ENCODE assay signal across 19 cellular contexts in genomic region chr3:37592328-37592727, GRCh38.
DNase-seq lines count a peak whose midpoint lies in the region; ATAC-seq and TF ChIP-seq lines count a peak whose summit lies in the region.
"Had no signal": no experiment of that assay in that cellular context is flagged by ENCODE, and none has a peak within 500 bp of the region (broad histone marks: within the 10 kb centered on the region; RNA-seq: fewer than 3 reads in every experiment).

No MANE protein-coding gene starts in this region.

- H3K36me3 ChIP-seq in esophagus squamous epithelium = no peaks in the 10 kb centered on the region
- H3K36me3 ChIP-seq in sigmoid colon = no peaks in the 10 kb centered on the region
- H3K36me3 ChIP-seq in uterus = no peaks in the 10 kb centered on the region

- no peak overlapping the region for H3K27ac Mint-ChIP-seq in WTC11
- H3K27ac Mint-ChIP-seq in type B pancreatic cell = no peak overlapping the region
- H3K27ac Mint-ChIP-seq: CD8-positive, alpha-beta T cell had no signal

- CTCF ChIA-PET in WTC11 (lab: Charles Lee) = interaction anchor here (0.6 kb wide), 2 partner anchors 72 to 399 kb away, joined by 3 read pairs; no protein-coding TSS in a partner anchor
- CTCF ChIA-PET in GM10248 (lab: Yijun Ruan, JAX) = no interaction called here

- H3K27me3 ChIP-seq in esophagus squamous epithelium (no peaks in the 10 kb centered on the region), sigmoid colon (no peaks in the 10 kb centered on the region), uterus (no peaks in the 10 kb centered on the region)
- H3K27me3 ChIP-seq: BLaER1 treated with 17β-estradiol and CSF1 and Interleukin-3, amounts not matched to agents 10 nM and 100 nM had no signal

- ATAC-seq in WTC11 = peak; percentile 32; the same call in 1 of the 2 replicates
- ATAC-seq: CD8-positive, alpha-beta T cell had no signal

- no peaks in the 10 kb centered on the region for H3K27me3 Mint-ChIP-seq in WTC11 (ENCODE audit: low read depth)
- no peaks in the 10 kb centered on the region for H3K27me3 Mint-ChIP-seq in type B pancreatic cell

- H3K27ac ChIP-seq in esophagus squamous epithelium (peak overlapping the region in 3 of 4 donors; percentile 77 to 92 (median 89)), sigmoid colon (peak overlapping the region; percentile 83 to 93 (median 88)), uterus (peak overlapping the region; percentile 81)
- H3K27ac ChIP-seq: BLaER1 treated with 17β-estradiol and CSF1 and Interleukin-3, amounts not matched to agents 10 nM and 100 nM had no signal

- no peak overlapping the region for H3K4me3 ChIP-seq in esophagus squamous epithelium
- H3K4me3 ChIP-seq in sigmoid colon = no peak overlapping the region
- H3K4me3 ChIP-seq in uterus = no peak overlapping the region
- H3K4me3 ChIP-seq: BLaER1 treated with 17β-estradiol and CSF1 and Interleukin-3, amounts not matched to agents 10 nM and 100 nM had no signal

- TF ChIP-seq POLR2A in esophagus squamous epithelium (IDR thresholded peaks at IDR 0.05) = no peak
- no peak for TF ChIP-seq POLR2A in sigmoid colon (IDR thresholded peaks at IDR 0.05)
- TF ChIP-seq POLR2A in uterus (IDR thresholded peaks at IDR 0.05) = no peak

- peaks cover 5% of the 10 kb centered on the region; the same call in 1 of the 2 replicates for H3K4me1 Mint-ChIP-seq in WTC11
- peaks cover 9% of the 10 kb centered on the region for H3K4me1 Mint-ChIP-seq in type B pancreatic cell (ENCODE audit: unreplicated experiment)

- H3K36me3 Mint-ChIP-seq in WTC11 (no peaks in the 10 kb centered on the region), type B pancreatic cell (no peaks in the 10 kb centered on the region)
- H3K36me3 Mint-ChIP-seq: CD8-positive, alpha-beta T cell had no signal

- H3K9me3 Mint-ChIP-seq in WTC11 (peaks cover 6% of the 10 kb centered on the region; the same call in 1 of the 2 replicates), type B pancreatic cell (peaks cover 6% of the 10 kb centered on the region)
- H3K9me3 Mint-ChIP-seq: CD8-positive, alpha-beta T cell; H9 had no signal

- no peak for TF ChIP-seq EP300 in sigmoid colon (IDR thresholded peaks at IDR 0.05)

- TF ChIP-seq CTCF in WTC11 (IDR thresholded peaks at IDR 0.05) (no peak), esophagus squamous epithelium (IDR thresholded peaks at IDR 0.05) (no peak), sigmoid colon (IDR thresholded peaks at IDR 0.05) (no peak), uterus (IDR thresholded peaks at IDR 0.05) (no peak), GM10248 (IDR thresholded peaks at IDR 0.05; ENCODE audit: control extremely low read depth, extremely low read depth, low read depth, missing control alignments) (no peak), type B pancreatic cell (conservative IDR thresholded peaks at IDR 0.05) (no peak)

- 84 to 94% methylated on average over 5 to 6 of the region's 6 CpGs for WGBS in esophagus squamous epithelium, 2 donors
- 93% methylated on average over 6 of the region's 6 CpGs for WGBS in sigmoid colon, 2 donors

- POLR2A ChIA-PET in WTC11 (lab: Charles Lee) (no interaction called here), GM10248 (lab: Yijun Ruan, JAX) (no interaction called here)

- no peak overlapping the region for H3K4me3 Mint-ChIP-seq in WTC11
- no peak overlapping the region for H3K4me3 Mint-ChIP-seq in type B pancreatic cell
- H3K4me3 Mint-ChIP-seq: CD8-positive, alpha-beta T cell; H9 had no signal

- intact Hi-C loops in esophagus squamous epithelium (cut with DNase I) = no loop called here
- intact Hi-C loops in sigmoid colon (cut with DNase I) = no loop called here
- intact Hi-C loops in uterus (cut with DNase I; ENCODE audit: low total_unique reads) = no loop called here

- H3K9me3 ChIP-seq in esophagus squamous epithelium = no peaks in the 10 kb centered on the region
- H3K9me3 ChIP-seq in sigmoid colon = no peaks in the 10 kb centered on the region
- no peaks in the 10 kb centered on the region for H3K9me3 ChIP-seq in uterus
- H3K9me3 ChIP-seq: BLaER1 treated with 17β-estradiol and CSF1 and Interleukin-3, amounts not matched to agents 10 nM and 100 nM had no signal

- DNase-seq in WTC11 (ENCODE audit: low spot score) (no peak), esophagus squamous epithelium (lab: John Stamatoyannopoulos, UW) (no peak), sigmoid colon (no peak), uterus (no peak), NCI-H82 (lab: John Stamatoyannopoulos, UW) (no peak), GM10248 (ENCODE audit: extremely low spot score) (no peak), type B pancreatic cell (ENCODE audit: extremely low spot score, unreplicated experiment) (no peak)
- no peak for DNase-seq in activated CD8-positive, alpha-beta memory T cell treated with anti-CD3 and anti-CD28 coated beads, Interleukin-2, amount 50 U/mL, for 48 hours
- DNase-seq: Calu3; CD8-positive, alpha-beta T cell; H9; Karpas-422; NCI-H1092; NCI-H146; NCI-H2029 treated with DMSO at 0.1 percent for 48 hours; NCI-H2171 treated with DMSO at 0.1 percent for 48 hours; NCI-H748 treated with DMSO at 0.1 percent for 48 hours; Right ventricle myocardium superior had no signal

- H3K4me1 ChIP-seq in esophagus squamous epithelium (peaks cover 4 to 73% (median 39%) of the 10 kb centered on the region in 3 donors), sigmoid colon (peaks cover 0 to 76% (median 73%) of the 10 kb centered on the region in 4 donors), uterus (peaks cover 0 to 4% of the 10 kb centered on the region in 2 donors)

TF ChIP-seq in WTC11, 78 proteins besides CTCF, POLR2A, EP300 and RAD21:
- TF ChIP-seq, protein P1, sequence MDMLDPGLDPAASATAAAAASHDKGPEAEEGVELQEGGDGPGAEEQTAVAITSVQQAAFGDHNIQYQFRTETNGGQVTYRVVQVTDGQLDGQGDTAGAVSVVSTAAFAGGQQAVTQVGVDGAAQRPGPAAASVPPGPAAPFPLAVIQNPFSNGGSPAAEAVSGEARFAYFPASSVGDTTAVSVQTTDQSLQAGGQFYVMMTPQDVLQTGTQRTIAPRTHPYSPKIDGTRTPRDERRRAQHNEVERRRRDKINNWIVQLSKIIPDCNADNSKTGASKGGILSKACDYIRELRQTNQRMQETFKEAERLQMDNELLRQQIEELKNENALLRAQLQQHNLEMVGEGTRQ (CRISPR knock-in tag; IDR thresholded peaks at IDR 0.05) = peak; percentile 47; the same call in 1 of the 2 replicates
- TF ChIP-seq GABPB1 (CRISPR knock-in tag; IDR thresholded peaks at IDR 0.05) (no peak), NFYB (CRISPR knock-in tag; conservative IDR thresholded peaks at IDR 0.05; ENCODE audit: low read depth) (0 out of 2 replicates have a peak, but pooled peaks have one; percentile 16)
